In the genomic region with DNA sequence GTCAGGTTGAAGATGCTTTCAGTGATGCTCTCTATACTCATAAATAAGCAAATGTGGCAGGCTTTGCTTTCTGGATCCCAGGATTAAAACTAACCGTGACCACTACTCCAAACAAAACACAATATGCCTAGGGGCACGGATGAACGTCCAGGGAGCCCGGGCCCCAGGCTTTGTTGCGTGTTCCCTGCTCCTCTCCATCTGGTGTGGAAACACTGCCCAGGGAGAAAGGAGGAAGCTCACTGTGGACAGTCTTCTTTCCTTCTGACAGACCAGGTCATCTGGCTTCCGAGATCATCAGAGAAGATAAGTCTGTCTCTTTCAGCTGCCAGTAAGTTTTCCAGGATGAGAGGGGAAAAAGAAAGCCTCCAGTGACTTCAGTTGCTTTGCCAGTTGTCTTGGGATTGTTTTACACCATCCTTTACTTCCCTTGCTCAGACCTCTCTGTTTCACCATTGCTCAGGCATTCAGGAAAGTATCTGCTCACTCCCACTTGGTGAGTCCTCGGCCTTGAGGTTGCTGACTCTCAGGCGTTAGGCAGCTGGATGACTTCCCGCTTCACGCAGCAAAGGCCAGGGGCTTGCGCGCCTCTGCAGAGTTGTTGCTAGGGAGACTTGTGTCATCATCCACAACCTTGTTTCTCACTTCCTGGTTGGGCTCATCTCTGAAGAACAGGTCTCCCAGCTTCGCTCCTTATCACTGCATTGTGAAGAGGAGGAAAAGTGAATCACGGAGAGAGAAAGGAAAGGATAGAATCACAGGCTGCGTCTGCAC, we compare ENCODE assay signal across 1 cellular context.
TF ChIP-seq lines count a peak whose summit lies in the region.

No MANE protein-coding gene starts in this region.

TF ChIP-seq in GM23338, 12 proteins besides CTCF, POLR2A, EP300 and RAD21 (continued from another document):
- TF ChIP-seq, protein P1, sequence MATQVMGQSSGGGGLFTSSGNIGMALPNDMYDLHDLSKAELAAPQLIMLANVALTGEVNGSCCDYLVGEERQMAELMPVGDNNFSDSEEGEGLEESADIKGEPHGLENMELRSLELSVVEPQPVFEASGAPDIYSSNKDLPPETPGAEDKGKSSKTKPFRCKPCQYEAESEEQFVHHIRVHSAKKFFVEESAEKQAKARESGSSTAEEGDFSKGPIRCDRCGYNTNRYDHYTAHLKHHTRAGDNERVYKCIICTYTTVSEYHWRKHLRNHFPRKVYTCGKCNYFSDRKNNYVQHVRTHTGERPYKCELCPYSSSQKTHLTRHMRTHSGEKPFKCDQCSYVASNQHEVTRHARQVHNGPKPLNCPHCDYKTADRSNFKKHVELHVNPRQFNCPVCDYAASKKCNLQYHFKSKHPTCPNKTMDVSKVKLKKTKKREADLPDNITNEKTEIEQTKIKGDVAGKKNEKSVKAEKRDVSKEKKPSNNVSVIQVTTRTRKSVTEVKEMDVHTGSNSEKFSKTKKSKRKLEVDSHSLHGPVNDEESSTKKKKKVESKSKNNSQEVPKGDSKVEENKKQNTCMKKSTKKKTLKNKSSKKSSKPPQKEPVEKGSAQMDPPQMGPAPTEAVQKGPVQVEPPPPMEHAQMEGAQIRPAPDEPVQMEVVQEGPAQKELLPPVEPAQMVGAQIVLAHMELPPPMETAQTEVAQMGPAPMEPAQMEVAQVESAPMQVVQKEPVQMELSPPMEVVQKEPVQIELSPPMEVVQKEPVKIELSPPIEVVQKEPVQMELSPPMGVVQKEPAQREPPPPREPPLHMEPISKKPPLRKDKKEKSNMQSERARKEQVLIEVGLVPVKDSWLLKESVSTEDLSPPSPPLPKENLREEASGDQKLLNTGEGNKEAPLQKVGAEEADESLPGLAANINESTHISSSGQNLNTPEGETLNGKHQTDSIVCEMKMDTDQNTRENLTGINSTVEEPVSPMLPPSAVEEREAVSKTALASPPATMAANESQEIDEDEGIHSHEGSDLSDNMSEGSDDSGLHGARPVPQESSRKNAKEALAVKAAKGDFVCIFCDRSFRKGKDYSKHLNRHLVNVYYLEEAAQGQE (IDR thresholded peaks at IDR 0.05; ENCODE audit: unreplicated experiment), result no peak
- TF ChIP-seq, protein P2, sequence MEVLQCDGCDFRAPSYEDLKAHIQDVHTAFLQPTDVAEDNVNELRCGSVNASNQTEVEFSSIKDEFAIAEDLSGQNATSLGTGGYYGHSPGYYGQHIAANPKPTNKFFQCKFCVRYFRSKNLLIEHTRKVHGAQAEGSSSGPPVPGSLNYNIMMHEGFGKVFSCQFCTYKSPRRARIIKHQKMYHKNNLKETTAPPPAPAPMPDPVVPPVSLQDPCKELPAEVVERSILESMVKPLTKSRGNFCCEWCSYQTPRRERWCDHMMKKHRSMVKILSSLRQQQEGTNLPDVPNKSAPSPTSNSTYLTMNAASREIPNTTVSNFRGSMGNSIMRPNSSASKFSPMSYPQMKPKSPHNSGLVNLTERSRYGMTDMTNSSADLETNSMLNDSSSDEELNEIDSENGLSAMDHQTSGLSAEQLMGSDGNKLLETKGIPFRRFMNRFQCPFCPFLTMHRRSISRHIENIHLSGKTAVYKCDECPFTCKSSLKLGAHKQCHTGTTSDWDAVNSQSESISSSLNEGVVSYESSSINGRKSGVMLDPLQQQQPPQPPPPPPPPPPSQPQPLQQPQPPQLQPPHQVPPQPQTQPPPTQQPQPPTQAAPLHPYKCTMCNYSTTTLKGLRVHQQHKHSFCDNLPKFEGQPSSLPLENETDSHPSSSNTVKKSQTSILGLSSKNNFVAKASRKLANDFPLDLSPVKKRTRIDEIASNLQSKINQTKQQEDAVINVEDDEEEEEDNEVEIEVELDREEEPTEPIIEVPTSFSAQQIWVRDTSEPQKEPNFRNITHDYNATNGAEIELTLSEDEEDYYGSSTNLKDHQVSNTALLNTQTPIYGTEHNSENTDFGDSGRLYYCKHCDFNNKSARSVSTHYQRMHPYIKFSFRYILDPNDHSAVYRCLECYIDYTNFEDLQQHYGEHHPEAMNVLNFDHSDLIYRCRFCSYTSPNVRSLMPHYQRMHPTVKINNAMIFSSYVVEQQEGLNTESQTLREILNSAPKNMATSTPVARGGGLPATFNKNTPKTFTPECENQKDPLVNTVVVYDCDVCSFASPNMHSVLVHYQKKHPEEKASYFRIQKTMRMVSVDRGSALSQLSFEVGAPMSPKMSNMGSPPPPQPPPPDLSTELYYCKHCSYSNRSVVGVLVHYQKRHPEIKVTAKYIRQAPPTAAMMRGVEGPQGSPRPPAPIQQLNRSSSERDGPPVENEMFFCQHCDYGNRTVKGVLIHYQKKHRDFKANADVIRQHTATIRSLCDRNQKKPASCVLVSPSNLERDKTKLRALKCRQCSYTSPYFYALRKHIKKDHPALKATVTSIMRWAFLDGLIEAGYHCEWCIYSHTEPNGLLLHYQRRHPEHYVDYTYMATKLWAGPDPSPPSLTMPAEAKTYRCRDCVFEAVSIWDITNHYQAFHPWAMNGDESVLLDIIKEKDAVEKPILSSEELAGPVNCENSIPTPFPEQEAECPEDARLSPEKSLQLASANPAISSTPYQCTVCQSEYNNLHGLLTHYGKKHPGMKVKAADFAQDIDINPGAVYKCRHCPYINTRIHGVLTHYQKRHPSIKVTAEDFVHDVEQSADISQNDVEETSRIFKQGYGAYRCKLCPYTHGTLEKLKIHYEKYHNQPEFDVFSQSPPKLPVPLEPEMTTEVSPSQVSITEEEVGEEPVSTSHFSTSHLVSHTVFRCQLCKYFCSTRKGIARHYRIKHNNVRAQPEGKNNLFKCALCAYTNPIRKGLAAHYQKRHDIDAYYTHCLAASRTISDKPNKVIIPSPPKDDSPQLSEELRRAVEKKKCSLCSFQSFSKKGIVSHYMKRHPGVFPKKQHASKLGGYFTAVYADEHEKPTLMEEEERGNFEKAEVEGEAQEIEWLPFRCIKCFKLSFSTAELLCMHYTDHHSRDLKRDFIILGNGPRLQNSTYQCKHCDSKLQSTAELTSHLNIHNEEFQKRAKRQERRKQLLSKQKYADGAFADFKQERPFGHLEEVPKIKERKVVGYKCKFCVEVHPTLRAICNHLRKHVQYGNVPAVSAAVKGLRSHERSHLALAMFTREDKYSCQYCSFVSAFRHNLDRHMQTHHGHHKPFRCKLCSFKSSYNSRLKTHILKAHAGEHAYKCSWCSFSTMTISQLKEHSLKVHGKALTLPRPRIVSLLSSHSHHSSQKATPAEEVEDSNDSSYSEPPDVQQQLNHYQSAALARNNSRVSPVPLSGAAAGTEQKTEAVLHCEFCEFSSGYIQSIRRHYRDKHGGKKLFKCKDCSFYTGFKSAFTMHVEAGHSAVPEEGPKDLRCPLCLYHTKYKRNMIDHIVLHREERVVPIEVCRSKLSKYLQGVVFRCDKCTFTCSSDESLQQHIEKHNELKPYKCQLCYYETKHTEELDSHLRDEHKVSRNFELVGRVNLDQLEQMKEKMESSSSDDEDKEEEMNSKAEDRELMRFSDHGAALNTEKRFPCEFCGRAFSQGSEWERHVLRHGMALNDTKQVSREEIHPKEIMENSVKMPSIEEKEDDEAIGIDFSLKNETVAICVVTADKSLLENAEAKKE (CRISPR knock-in tag; IDR thresholded peaks at IDR 0.05), result no peak
